Comparison of ENCODE assay signal across 10 cellular contexts in genomic region chr1:186806477-186806876, GRCh38. TPM values are rescaled to one million over a fixed set of nuclear protein-coding genes. Genes with fewer than 3 reads are reported as not detected.
DNase-seq lines count a peak whose midpoint lies in the region; ATAC-seq and TF ChIP-seq lines count a peak whose summit lies in the region.
"Had no signal": no experiment of that assay in that cellular context is flagged by ENCODE, and none has a peak within 500 bp of the region (broad histone marks: within the 10 kb centered on the region; RNA-seq: fewer than 3 reads in every experiment).

No MANE protein-coding gene starts in this region.

- CTCF ChIA-PET in BJ (lab: Yijun Ruan, JAX) = interaction anchor here (1.0 kb wide), 1 partner anchor 400 kb away, joined by 3 read pairs; no protein-coding TSS in a partner anchor

- no peaks in the 10 kb centered on the region for H3K4me1 Mint-ChIP-seq in T-helper 2 cell treated with Interferon-gamma antibody and Interleukin-4, amounts not matched to agents 5 μg/mL and 100 μg/mL, for 36 hours (ENCODE audit: low read depth)

- H3K27me3 ChIP-seq in BJ (ENCODE audit: control insufficient read depth, insufficient read depth, low read length) = no peaks in the 10 kb centered on the region
- H3K27me3 ChIP-seq: neutrophil had no signal

- no peak for DNase-seq in BJ (ENCODE audit: low read depth)
- peak; percentile 64 for DNase-seq in OCI-M1 (lab: John Stamatoyannopoulos, UW)
- DNase-seq in foreskin fibroblast = peak in 1 of 2 donors; percentile 45
- no peak for DNase-seq in T-helper 2 cell treated with Interferon-gamma antibody and Interleukin-4, amounts not matched to agents 5 μg/mL and 100 μg/mL, for 36 hours (ENCODE audit: low spot score)
- no peak for DNase-seq in CD1c-positive myeloid dendritic cell (ENCODE audit: extremely low spot score)
- DNase-seq: effector memory CD8-positive, alpha-beta T cell had no signal

- POLR2A ChIA-PET in BJ (lab: Charles Lee) = no interaction called here

- no peaks in the 10 kb centered on the region for H3K9me3 Mint-ChIP-seq in T-helper 2 cell treated with Interferon-gamma antibody and Interleukin-4, amounts not matched to agents 5 μg/mL and 100 μg/mL, for 36 hours
- H3K9me3 Mint-ChIP-seq: effector memory CD8-positive, alpha-beta T cell had no signal

- peak; percentile 11; the same call in 1 of the 2 replicates for TF ChIP-seq CTCF in BJ (IDR thresholded peaks at IDR 0.05; ENCODE audit: insufficient read depth, low read depth, low read length)
- peak; percentile 3 for TF ChIP-seq CTCF in foreskin fibroblast (IDR thresholded peaks at IDR 0.05; ENCODE audit: low read depth, low read length)

- H3K36me3 ChIP-seq in BJ (ENCODE audit: control insufficient read depth, insufficient read depth, low read length) = no peaks in the 10 kb centered on the region
- H3K36me3 ChIP-seq: neutrophil had no signal

- peaks cover 5% of the 10 kb centered on the region for H3K27me3 Mint-ChIP-seq in T-helper 2 cell treated with Interferon-gamma antibody and Interleukin-4, amounts not matched to agents 5 μg/mL and 100 μg/mL, for 36 hours (ENCODE audit: low read depth)
- H3K27me3 Mint-ChIP-seq: effector memory CD8-positive, alpha-beta T cell had no signal

- ATAC-seq in GM19035 (IDR thresholded peaks at IDR 0.05; ENCODE audit: unreplicated experiment) (peak; percentile 71), HG03095 (IDR thresholded peaks at IDR 0.05; ENCODE audit: unreplicated experiment) (no peak), HG02588 (IDR thresholded peaks at IDR 0.05; ENCODE audit: unreplicated experiment) (no peak)
- ATAC-seq: effector memory CD8-positive, alpha-beta T cell had no signal

- H3K36me3 Mint-ChIP-seq in T-helper 2 cell treated with Interferon-gamma antibody and Interleukin-4, amounts not matched to agents 5 μg/mL and 100 μg/mL, for 36 hours (ENCODE audit: low read depth) = no peaks in the 10 kb centered on the region

- no peak overlapping the region for H3K4me3 Mint-ChIP-seq in T-helper 2 cell treated with Interferon-gamma antibody and Interleukin-4, amounts not matched to agents 5 μg/mL and 100 μg/mL, for 36 hours
- H3K4me3 Mint-ChIP-seq: effector memory CD8-positive, alpha-beta T cell had no signal

- H3K27ac Mint-ChIP-seq in T-helper 2 cell treated with Interferon-gamma antibody and Interleukin-4, amounts not matched to agents 5 μg/mL and 100 μg/mL, for 36 hours = no peak overlapping the region
- H3K27ac Mint-ChIP-seq: effector memory CD8-positive, alpha-beta T cell had no signal

- H3K4me3 ChIP-seq in BJ (ENCODE audit: low read depth, low read length) = no peak overlapping the region
- H3K4me3 ChIP-seq in foreskin fibroblast (ENCODE audit: low read depth in 1 of 2, low read length in 2 of 2) = no peak overlapping the region

RNA-seq across cellular contexts. Expression of gene PLA2G4A, which starts 22.3 kb away (rescaled TPM):
- 0.48 and 0.92 TPM in 2 replicates for polyA plus RNA-seq in BJ (2011; rRNA removed)
- 0.36 and 0.38 TPM in 2 replicates for polyA minus RNA-seq in BJ (2011; rRNA and poly(A)+ RNA removed)
